Comparison of ENCODE assay signal across 9 cellular contexts in genomic region chr13:87671824-87672603, GRCh38. TPM values are rescaled to one million over a fixed set of nuclear protein-coding genes. Genes with fewer than 3 reads are reported as not detected.
A peak's percentile ranks its signal among the peaks of the same experiment; 100 is the strongest.
DNase-seq lines count a peak whose midpoint lies in the region; ATAC-seq and TF ChIP-seq lines count a peak whose summit lies in the region.
"Had no signal": no experiment of that assay in that cellular context is flagged by ENCODE, and none has a peak within 500 bp of the region (broad histone marks: within the 10 kb centered on the region; RNA-seq: fewer than 3 reads in every experiment).

No MANE protein-coding gene starts in this region.

- H3K27me3 Mint-ChIP-seq in endodermal cell (ENCODE audit: insufficient read depth) = peaks cover 55% of the 10 kb centered on the region
- H3K27me3 Mint-ChIP-seq in natural killer cell treated with Interleukin-12 subunit alpha and Interleukin-12 subunit beta and Interleukin-15 and Interleukin-18, amount 100 ng/mL, for 72 hours = peaks cover 19 to 38% of the 10 kb centered on the region in 2 donors

- H3K4me1 ChIP-seq in PC-9 (replicated peaks; ENCODE audit: insufficient read depth) (0 out of 2 replicates have a peak, but pooled peaks cover 4% of the 10 kb centered on the region), endodermal cell (ENCODE audit: control insufficient read depth, insufficient read depth, low read length) (no peaks in the 10 kb centered on the region)

- no peaks in the 10 kb centered on the region for H3K9me3 ChIP-seq in PC-9 (ENCODE audit: insufficient read depth, low read depth)
- no peaks in the 10 kb centered on the region for H3K9me3 ChIP-seq in endodermal cell (ENCODE audit: control insufficient read depth, low read length)

- no peaks in the 10 kb centered on the region for H3K9me3 Mint-ChIP-seq in endodermal cell
- H3K9me3 Mint-ChIP-seq in natural killer cell treated with Interleukin-12 subunit alpha and Interleukin-12 subunit beta and Interleukin-15 and Interleukin-18, amount 100 ng/mL, for 72 hours = no peaks in the 10 kb centered on the region

- peak; percentile 6 for ATAC-seq in GM19372 (IDR thresholded peaks at IDR 0.05; ENCODE audit: low read depth, unreplicated experiment)
- peak; percentile 34 to 59 for ATAC-seq in natural killer cell treated with Interleukin-12 subunit alpha and Interleukin-12 subunit beta and Interleukin-15 and Interleukin-18, amount 100 ng/mL, for 72 hours
- ATAC-seq in GM18498 (IDR thresholded peaks at IDR 0.05; ENCODE audit: unreplicated experiment) = no peak

- H3K4me1 Mint-ChIP-seq in endodermal cell = peaks cover 24% of the 10 kb centered on the region
- H3K4me1 Mint-ChIP-seq in natural killer cell treated with Interleukin-12 subunit alpha and Interleukin-12 subunit beta and Interleukin-15 and Interleukin-18, amount 100 ng/mL, for 72 hours (ENCODE audit: low read depth in 2 of 2) = peaks cover 24 to 25% of the 10 kb centered on the region in 2 donors

- H3F3A ChIP-seq in PC-9 (ENCODE audit: insufficient read depth, low read depth) = no peaks in the 10 kb centered on the region

- H3K4me3 ChIP-seq in PC-9 = peak overlapping the region; percentile 72
- H3K4me3 ChIP-seq in endodermal cell (ENCODE audit: low read length) = peak overlapping the region; percentile 86

- no peaks in the 10 kb centered on the region for H3K36me3 Mint-ChIP-seq in endodermal cell (ENCODE audit: low read depth)
- H3K36me3 Mint-ChIP-seq in natural killer cell treated with Interleukin-12 subunit alpha and Interleukin-12 subunit beta and Interleukin-15 and Interleukin-18, amount 100 ng/mL, for 72 hours = peaks cover 6% of the 10 kb centered on the region

- H3K4me2 ChIP-seq in PC-9 = peak overlapping the region; percentile 79

- no peak for DNase-seq in PC-9
- peak; percentile 78 for DNase-seq in endodermal cell
- no peak for DNase-seq in natural killer cell treated with Interleukin-12 subunit alpha and Interleukin-12 subunit beta and Interleukin-15 and Interleukin-18, amount 100 ng/mL, for 72 hours (ENCODE audit: low spot score)
- no peak for DNase-seq in GOT3 (lab: John Stamatoyannopoulos, UW)
- DNase-seq in SW480 (ENCODE audit: low spot score) = no peak
- no peak for DNase-seq in HUDEP-2 (lab: John Stamatoyannopoulos, UW; ENCODE audit: unreplicated experiment in 76 of 76)

- H3K79me2 ChIP-seq in PC-9 (ENCODE audit: low read depth) = no peaks in the 10 kb centered on the region

- 0% methylated on average over 4 to 76 of the region's 81 CpGs for WGBS in endodermal cell (ENCODE audit: insufficient coverage in 1 of 2, insufficient read length in 1 of 2), 2 experiments

- H3K27me3 ChIP-seq in PC-9 (ENCODE audit: insufficient read depth, low read depth) (no peaks in the 10 kb centered on the region), endodermal cell (ENCODE audit: control insufficient read depth, insufficient read depth, low read length, poor library complexity, severe bottlenecking) (peaks cover 45% of the 10 kb centered on the region)

- peak overlapping the region; percentile 75 for H2AFZ ChIP-seq in PC-9

- CTCF ChIA-PET in PC-9 (lab: Charles Lee) = no interaction called here

- peak overlapping the region; percentile 70 for H3K4me3 Mint-ChIP-seq in endodermal cell
- H3K4me3 Mint-ChIP-seq in natural killer cell treated with Interleukin-12 subunit alpha and Interleukin-12 subunit beta and Interleukin-15 and Interleukin-18, amount 100 ng/mL, for 72 hours = peak overlapping the region; percentile 78

- no peak overlapping the region for H3K27ac ChIP-seq in PC-9
- no peak overlapping the region for H3K27ac ChIP-seq in endodermal cell (ENCODE audit: low read depth, low read length)

- no peaks in the 10 kb centered on the region for H4K20me1 ChIP-seq in PC-9 (ENCODE audit: insufficient read depth)

- no peak overlapping the region for H3K27ac Mint-ChIP-seq in endodermal cell
- no peak overlapping the region for H3K27ac Mint-ChIP-seq in natural killer cell treated with Interleukin-12 subunit alpha and Interleukin-12 subunit beta and Interleukin-15 and Interleukin-18, amount 100 ng/mL, for 72 hours

- no peak overlapping the region for H3K9ac ChIP-seq in endodermal cell (ENCODE audit: extremely low read depth, low read length, poor library complexity, severe bottlenecking)

- POLR2A ChIA-PET in PC-9 (lab: Charles Lee; ENCODE audit: unreplicated experiment) = no interaction called here

- no peaks in the 10 kb centered on the region for H3K9me2 ChIP-seq in PC-9 (ENCODE audit: insufficient read depth)

- no TSS peak for BruUV-seq in PC-9 (replicated peaks; lab: Mats Ljungman, UMichigan)

- H3K36me3 ChIP-seq in PC-9 (ENCODE audit: low read depth) (no peaks in the 10 kb centered on the region), endodermal cell (ENCODE audit: control insufficient read depth, insufficient read depth, low read length) (no peaks in the 10 kb centered on the region)

- intact Hi-C loops in PC-9 (cut with micrococcal nuclease; ENCODE audit: unreplicated experiment) = loop anchor here (2.0 to 10.0 kb wide), 2 partner anchors 803 to 1697 kb away; no protein-coding TSS in a partner anchor

- TF ChIP-seq CTCF in PC-9 (conservative IDR thresholded peaks at IDR 0.05) = no peak
- TF ChIP-seq CTCF in endodermal cell (conservative IDR thresholded peaks at IDR 0.05) = no peak

RNA-seq across cellular contexts. Expression of gene SLITRK5, which starts 0.8 kb away (rescaled TPM):
- total RNA-seq in PC-9 (2021) = 0.20 and 0.25 TPM in 2 replicates
- 1 to 10 TPM in 1 of 2 donors, under 1 TPM in 1; 0.35 to 1.6 TPM for total RNA-seq in endodermal cell
- polyA plus RNA-seq in endodermal cell (2013, experiment 1 of 2) = 4.7 TPM
- 4.3 TPM for polyA plus RNA-seq in endodermal cell (2013, experiment 2 of 2)
- under 1 TPM; 0.02 to 0.03 TPM for total RNA-seq in natural killer cell treated with Interleukin-12 subunit alpha and Interleukin-12 subunit beta and Interleukin-15 and Interleukin-18, amount 100 ng/mL, for 72 hours
- total RNA-seq: lung microvascular endothelial cell had no signal
